2 cellular contexts compared by ENCODE assay signal in the genomic region with DNA sequence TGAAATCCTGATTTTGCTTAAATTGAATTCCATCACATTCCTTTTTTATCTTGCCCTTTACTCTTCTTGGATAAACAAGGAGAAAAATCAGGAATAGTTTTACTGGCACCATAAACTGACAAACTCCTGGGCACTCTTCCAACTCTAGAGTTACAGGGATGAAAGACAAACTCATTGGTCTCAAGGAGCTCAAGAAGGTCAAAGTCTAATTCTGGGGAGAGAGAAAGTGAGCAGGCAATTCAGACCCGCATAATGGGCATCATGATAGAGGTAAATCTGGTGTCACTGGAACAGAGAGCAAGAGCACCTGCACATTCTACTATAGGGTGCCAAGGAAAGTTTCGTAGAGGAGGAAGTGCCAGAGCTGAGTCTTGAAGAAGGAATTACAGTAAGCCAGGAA.
TF ChIP-seq lines count a peak whose summit lies in the region.

No MANE protein-coding gene starts in this region.

TF ChIP-seq in SK-N-SH treated with all-trans-retinoic acid at 6 μM for 48 hours, 23 proteins besides CTCF, POLR2A, EP300 and RAD21 (continued from another document):
- no peak for TF ChIP-seq ZNF565 (CRISPR knock-in tag; conservative IDR thresholded peaks at IDR 0.05; ENCODE audit: low read depth)
- TF ChIP-seq ARNTL (CRISPR knock-in tag; IDR thresholded peaks at IDR 0.05; ENCODE audit: borderline replicate concordance, low read depth) = no peak
- TF ChIP-seq ISL1 (CRISPR knock-in tag; IDR thresholded peaks at IDR 0.05) = peak; percentile 58

TF ChIP-seq in SK-N-SH, 30 proteins besides CTCF, POLR2A, EP300 and RAD21 (continued from another document):
- TF ChIP-seq MAX (IDR thresholded peaks at IDR 0.05; ENCODE audit: low read depth) = no peak
- TF ChIP-seq JUND (IDR thresholded peaks at IDR 0.05) = no peak
- TF ChIP-seq GABPA (IDR thresholded peaks at IDR 0.05; ENCODE audit: low read depth) = no peak
- no peak for TF ChIP-seq MEF2A (IDR thresholded peaks at IDR 0.05; ENCODE audit: borderline replicate concordance, low read depth)
- no peak for TF ChIP-seq FOSL2 (IDR thresholded peaks at IDR 0.05; ENCODE audit: borderline replicate concordance, low read depth)
- no peak for TF ChIP-seq GATA2 (CRISPR knock-in tag; IDR thresholded peaks at IDR 0.05)
- TF ChIP-seq, protein P1, sequence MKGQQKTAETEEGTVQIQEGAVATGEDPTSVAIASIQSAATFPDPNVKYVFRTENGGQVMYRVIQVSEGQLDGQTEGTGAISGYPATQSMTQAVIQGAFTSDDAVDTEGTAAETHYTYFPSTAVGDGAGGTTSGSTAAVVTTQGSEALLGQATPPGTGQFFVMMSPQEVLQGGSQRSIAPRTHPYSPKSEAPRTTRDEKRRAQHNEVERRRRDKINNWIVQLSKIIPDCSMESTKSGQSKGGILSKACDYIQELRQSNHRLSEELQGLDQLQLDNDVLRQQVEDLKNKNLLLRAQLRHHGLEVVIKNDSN (IDR thresholded peaks at IDR 0.05; ENCODE audit: borderline replicate concordance, low read depth) = no peak
- no peak for TF ChIP-seq RCOR1 (IDR thresholded peaks at IDR 0.05; ENCODE audit: low read length)
- no peak for TF ChIP-seq ELF1 (IDR thresholded peaks at IDR 0.05)
- no peak for TF ChIP-seq POLR2AphosphoS5 (IDR thresholded peaks at IDR 0.05; ENCODE audit: low read depth, low read length)
- no peak for TF ChIP-seq CHD2 (IDR thresholded peaks at IDR 0.05; ENCODE audit: low read length, partially characterized antibody)
- TF ChIP-seq MXI1 (IDR thresholded peaks at IDR 0.05; ENCODE audit: low read depth, low read length) = no peak
- TF ChIP-seq RXRA (IDR thresholded peaks at IDR 0.05; ENCODE audit: borderline replicate concordance, low read depth) = no peak
